15 cellular contexts compared by ENCODE assay signal in genomic region chr18:6879508-6880195, GRCh38.
DNase-seq lines count a peak whose midpoint lies in the region; TF ChIP-seq lines count a peak whose summit lies in the region.
"Had no signal": no experiment of that assay in that cellular context is flagged by ENCODE, and none has a peak within 500 bp of the region (broad histone marks: within the 10 kb centered on the region; RNA-seq: fewer than 3 reads in every experiment).

No MANE protein-coding gene starts in this region.

- in situ Hi-C loops in SK-MEL-5 (cut with HindIII; ENCODE audit: low pct_unique_long_range_greater_than_20kb, low sequenced_read_pairs) (loop anchor here (10.0 kb wide), 1 partner anchor 335 kb away; no protein-coding TSS in a partner anchor), GM23248 (cut with MboI) (loop anchor here (10.0 to 25.0 kb wide), 2 partner anchors 345 to 992 kb away; partner anchors contain the start of gene TMEM200C)

- H3K27ac ChIP-seq in GM23248, result no peak overlapping the region
- H3K27ac ChIP-seq: A549 had no signal

- WGBS in GM23248 (ENCODE audit: low coverage in 1 of 2, low lambda C conversion rate in 2 of 2, missing lambda C conversion rate in 2 of 2), 2 experiments, result 43 to 44% methylated on average over 14 of the region's 14 CpGs

- DNase-seq in Ammon's horn (ENCODE audit: low spot score) (peak; percentile 11), SK-MEL-5 (ENCODE audit: low read depth, low spot score) (peak; percentile 10), endothelial cell (ENCODE audit: low spot score) (no peak), nephron progenitor cell (peak; percentile 19), NCI-H1417 (lab: John Stamatoyannopoulos, UW) (no peak), GM23248 (no peak), OCI-M2 (lab: John Stamatoyannopoulos, UW; ENCODE audit: unreplicated experiment) (no peak), BE2C (no peak)
- DNase-seq: Caco-2; NCI-H1436 treated with DMSO at 0.1 percent for 48 hours; NCI-H2081; NCI-H446 treated with DMSO at 0.1 percent for 48 hours; NK-92 treated with Interleukin-12 subunit alpha and Interleukin-12 subunit beta, amount 100 ng/mL, for 24 hours; PC-3 had no signal

- H3K36me3 Mint-ChIP-seq in endothelial cell (ENCODE audit: low read depth, unreplicated experiment) (peaks cover 66% of the 10 kb centered on the region), nephron progenitor cell (ENCODE audit: low read depth) (peaks cover 46% of the 10 kb centered on the region)

- no peaks in the 10 kb centered on the region for H3K4me1 ChIP-seq in GM23248 (ENCODE audit: insufficient read depth)
- no peaks in the 10 kb centered on the region for H3K4me1 ChIP-seq in BE2C
- H3K4me1 ChIP-seq: A549, Caco-2 had no signal

- H3K79me2 ChIP-seq in GM23248 (ENCODE audit: insufficient read depth), result no peaks in the 10 kb centered on the region

- H3F3A ChIP-seq in GM23248 (ENCODE audit: insufficient read depth), result no peaks in the 10 kb centered on the region

- no peak overlapping the region for H3K4me2 ChIP-seq in GM23248 (ENCODE audit: unreplicated experiment)
- H3K4me2 ChIP-seq: A549 had no signal

- no peaks in the 10 kb centered on the region for H4K20me1 ChIP-seq in GM23248 (ENCODE audit: insufficient read depth)

- no peak overlapping the region for H3K4me3 ChIP-seq in GM23248
- H3K4me3 ChIP-seq in BE2C (ENCODE audit: low read depth, low read length), result no peak overlapping the region
- H3K4me3 ChIP-seq: A549 had no signal

- no peak overlapping the region for H3K9ac ChIP-seq in GM23248

- TF ChIP-seq CTCF in endothelial cell (IDR thresholded peaks at IDR 0.05; ENCODE audit: unreplicated experiment) (no peak), nephron progenitor cell (IDR thresholded peaks at IDR 0.05) (no peak), BE2C (IDR thresholded peaks at IDR 0.05; ENCODE audit: low read depth, low read length) (no peak)

- H3K4me1 Mint-ChIP-seq in endothelial cell (ENCODE audit: unreplicated experiment) (peaks cover 26% of the 10 kb centered on the region), nephron progenitor cell (peaks cover 36% of the 10 kb centered on the region)

- peak overlapping the region; percentile 62 for H3K27ac Mint-ChIP-seq in endothelial cell (ENCODE audit: unreplicated experiment)
- no peak overlapping the region for H3K27ac Mint-ChIP-seq in nephron progenitor cell

- H3K9me3 ChIP-seq in GM23248 (ENCODE audit: low read depth) (no peaks in the 10 kb centered on the region), BE2C (no peaks in the 10 kb centered on the region)
- H3K9me3 ChIP-seq: A549, Caco-2 had no signal

- H3K9me3 Mint-ChIP-seq in endothelial cell (ENCODE audit: unreplicated experiment) (no peaks in the 10 kb centered on the region), nephron progenitor cell (peaks cover 4% of the 10 kb centered on the region)

- no peak overlapping the region for H2AFZ ChIP-seq in GM23248

- no peaks in the 10 kb centered on the region for H3K9me2 ChIP-seq in GM23248 (ENCODE audit: insufficient read depth)

- peaks cover 6% of the 10 kb centered on the region for H3K27me3 Mint-ChIP-seq in endothelial cell (ENCODE audit: unreplicated experiment)
- H3K27me3 Mint-ChIP-seq in nephron progenitor cell (ENCODE audit: low read depth, poor library complexity), result peaks cover 3% of the 10 kb centered on the region

- H3K27me3 ChIP-seq in GM23248 (replicated peaks; ENCODE audit: insufficient read depth) (peaks cover 61% of the 10 kb centered on the region), BE2C (no peaks in the 10 kb centered on the region)

- no peak overlapping the region for H3K4me3 Mint-ChIP-seq in endothelial cell (ENCODE audit: unreplicated experiment)
- no peak overlapping the region for H3K4me3 Mint-ChIP-seq in nephron progenitor cell

- no peaks in the 10 kb centered on the region for H3K36me3 ChIP-seq in GM23248 (ENCODE audit: low read depth)
- H3K36me3 ChIP-seq in BE2C, result no peaks in the 10 kb centered on the region

Comparison
In these comparisons a context has a peak if more than half of its experiments do, and no peak if none do; other contexts are left out.
1. DNase-seq: peak in Ammon's horn (single experiment), SK-MEL-5 (single experiment) and nephron progenitor cell (single experiment); none in endothelial cell (single experiment), NCI-H1417 (0 of 3), GM23248 (single experiment), OCI-M2 (single experiment) and BE2C (single experiment).